In the genomic region with DNA sequence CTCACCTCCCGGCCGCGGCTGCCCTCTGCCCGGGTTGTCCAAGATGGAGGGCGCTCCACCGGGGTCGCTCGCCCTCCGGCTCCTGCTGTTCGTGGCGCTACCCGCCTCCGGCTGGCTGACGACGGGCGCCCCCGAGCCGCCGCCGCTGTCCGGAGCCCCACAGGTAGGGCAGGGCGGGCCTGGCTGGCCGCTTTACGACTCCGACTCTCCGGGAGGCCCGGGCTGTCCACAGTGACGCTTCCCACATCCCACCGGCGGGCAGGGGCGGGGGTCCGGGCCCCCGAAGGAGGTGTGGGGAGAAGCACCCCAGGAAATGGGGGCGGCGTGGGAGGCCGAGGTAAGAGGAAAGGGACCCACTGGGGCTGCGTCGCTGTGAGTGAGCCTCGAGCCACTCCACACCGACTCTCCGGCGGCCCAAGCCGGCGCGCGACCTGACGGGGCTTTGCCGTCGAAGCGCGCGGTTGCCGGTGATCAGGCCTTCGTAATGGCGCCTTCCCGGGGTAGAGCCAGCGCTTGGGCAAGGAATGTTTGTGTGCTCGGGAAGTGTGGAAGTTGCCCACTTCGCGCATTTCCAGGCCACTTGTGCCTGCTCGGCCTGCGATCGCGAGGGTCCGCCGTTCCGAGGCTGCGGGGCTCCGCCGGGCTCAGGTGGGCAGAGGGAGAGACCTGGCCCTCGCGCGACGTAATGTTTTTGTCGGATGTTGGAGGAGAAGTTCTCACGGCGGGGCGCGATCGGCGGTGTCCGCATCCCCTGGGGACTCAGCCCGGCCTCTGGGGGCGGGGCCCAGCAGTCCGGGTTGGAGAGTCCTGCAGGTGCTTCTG, we compare ENCODE assay signal across 9 cellular contexts. TPM values are rescaled to one million over a fixed set of nuclear protein-coding genes. Genes with fewer than 3 reads are reported as not detected.
DNase-seq lines count a peak whose midpoint lies in the region; ATAC-seq, FAIRE-seq and TF ChIP-seq lines count a peak whose summit lies in the region.
"Had no signal": no experiment of that assay in that cellular context is flagged by ENCODE, and none has a peak within 500 bp of the region (broad histone marks: within the 10 kb centered on the region; RNA-seq: fewer than 3 reads in every experiment).

Gene GINM1 (plus strand): TSS at position 4 of the 822 bp plus-strand sequence. CDS start 40 bp downstream, at position 44.

- no peak for FAIRE-seq in GM19239 (lab: Jason Lieb, UNC)
- FAIRE-seq: endometrium had no signal

- no peaks in the 10 kb centered on the region for H3K9me3 Mint-ChIP-seq in activated naive CD4-positive, alpha-beta T cell treated with anti-CD3 and anti-CD28 coated beads, Interleukin-2, amount 10 ng/mL, durations not matched to agents 7 days and 5 days
- no peaks in the 10 kb centered on the region for H3K9me3 Mint-ChIP-seq in type B pancreatic cell

- peak; percentile 44 for DNase-seq in CD1c-positive myeloid dendritic cell (ENCODE audit: extremely low spot score)
- peak; percentile 15 for DNase-seq in GM19239 (ENCODE audit: insufficient read length, low spot score)
- DNase-seq in RPMI8226: peak; percentile 37
- DNase-seq in activated naive CD4-positive, alpha-beta T cell treated with anti-CD3 and anti-CD28 coated beads, Interleukin-2, amount 10 ng/mL, durations not matched to agents 7 days and 5 days: peak; percentile 58
- DNase-seq in globus pallidus (ENCODE audit: low spot score): peak; percentile 27
- peak; percentile 34 for DNase-seq in omental fat pad (ENCODE audit: low spot score)
- DNase-seq in type B pancreatic cell (ENCODE audit: extremely low spot score, unreplicated experiment): no peak

- H3K4me1 Mint-ChIP-seq in activated naive CD4-positive, alpha-beta T cell treated with anti-CD3 and anti-CD28 coated beads, Interleukin-2, amount 10 ng/mL, durations not matched to agents 7 days and 5 days: peaks cover 28% of the 10 kb centered on the region
- H3K4me1 Mint-ChIP-seq in type B pancreatic cell (ENCODE audit: unreplicated experiment): no peaks in the 10 kb centered on the region

- ATAC-seq in HG03469 (IDR thresholded peaks at IDR 0.05; ENCODE audit: unreplicated experiment) (peak; percentile 1), omental fat pad (ENCODE audit: low FRiP score) (peak; percentile 31)

- H3K4me3 Mint-ChIP-seq in activated naive CD4-positive, alpha-beta T cell treated with anti-CD3 and anti-CD28 coated beads, Interleukin-2, amount 10 ng/mL, durations not matched to agents 7 days and 5 days: peak within 1 kb of the TSS; percentile 95
- peak within 1 kb of the TSS; percentile 97 for H3K4me3 Mint-ChIP-seq in type B pancreatic cell

- H3K27ac Mint-ChIP-seq in activated naive CD4-positive, alpha-beta T cell treated with anti-CD3 and anti-CD28 coated beads, Interleukin-2, amount 10 ng/mL, durations not matched to agents 7 days and 5 days: peak within 1 kb of the TSS; percentile 98
- H3K27ac Mint-ChIP-seq in type B pancreatic cell: peak within 1 kb of the TSS; percentile 94

- CTCF ChIA-PET in activated naive CD4-positive, alpha-beta T cell treated with anti-CD3 and anti-CD28 coated beads, Interleukin-2, amount 10 ng/mL, durations not matched to agents 7 days and 5 days (lab: Charles Lee): interaction anchor here (1.3 to 1.9 kb wide), 4 partner anchors 18 to 151 kb away, joined by 4 to 5 read pairs (median 4); partner anchors contain the start of genes KATNA1 and LATS1

- peaks cover 9% of the 10 kb centered on the region for H3K36me3 Mint-ChIP-seq in activated naive CD4-positive, alpha-beta T cell treated with anti-CD3 and anti-CD28 coated beads, Interleukin-2, amount 10 ng/mL, durations not matched to agents 7 days and 5 days
- H3K36me3 Mint-ChIP-seq in type B pancreatic cell: no peaks in the 10 kb centered on the region

- no peak for TF ChIP-seq CTCF in omental fat pad (IDR thresholded peaks at IDR 0.05)
- TF ChIP-seq CTCF in type B pancreatic cell (conservative IDR thresholded peaks at IDR 0.05): no peak

- no peaks in the 10 kb centered on the region for H3K27me3 Mint-ChIP-seq in activated naive CD4-positive, alpha-beta T cell treated with anti-CD3 and anti-CD28 coated beads, Interleukin-2, amount 10 ng/mL, durations not matched to agents 7 days and 5 days
- H3K27me3 Mint-ChIP-seq in type B pancreatic cell: no peaks in the 10 kb centered on the region

RNA-seq across cellular contexts. Expression of gene GINM1, which starts in this region (rescaled TPM):
- total RNA-seq in omental fat pad: 10 to 100 TPM; 45.2 to 64.8 (median 54.4) TPM
- total RNA-seq in type B pancreatic cell (ENCODE audit: low replicate concordance): 29.2 and 29.4 TPM in 2 replicates
